In genomic region chr1:212752256-212752933, GRCh38 we compare ENCODE assay signal across 9 cellular contexts. TPM values are rescaled to one million over a fixed set of nuclear protein-coding genes. Genes with fewer than 3 reads are reported as not detected.
DNase-seq lines count a peak whose midpoint lies in the region; ATAC-seq and FAIRE-seq lines count a peak whose summit lies in the region.
"Had no signal": no experiment of that assay in that cellular context is flagged by ENCODE, and none has a peak within 500 bp of the region (broad histone marks: within the 10 kb centered on the region; RNA-seq: fewer than 3 reads in every experiment).

No MANE protein-coding gene starts in this region.

- no peaks in the 10 kb centered on the region for H3K27me3 Mint-ChIP-seq in activated naive CD8-positive, alpha-beta T cell treated with anti-CD3 and anti-CD28 coated beads, Interleukin-2, amount 10 ng/mL, durations not matched to agents 7 days and 5 days

- DNase-seq in activated naive CD8-positive, alpha-beta T cell treated with anti-CD3 and anti-CD28 coated beads, Interleukin-2, amount 10 ng/mL, durations not matched to agents 7 days and 5 days, result no peak
- no peak for DNase-seq in nucleus accumbens (lab: John Stamatoyannopoulos, UW)
- no peak for DNase-seq in RCC 7860 (ENCODE audit: low spot score)
- no peak for DNase-seq in ACHN
- no peak for DNase-seq in epidermal melanocyte (ENCODE audit: insufficient read length, low spot score)
- DNase-seq: erythroblast had no signal

- H3K9me3 ChIP-seq in BLaER1 treated with 17β-estradiol and CSF1 and Interleukin-3, amounts not matched to agents 10 nM and 100 nM (replicated peaks in 1 of 11), result no peaks in the 10 kb centered on the region
- H3K9me3 ChIP-seq in mucosa of rectum (ENCODE audit: control insufficient read depth in 2 of 2, low read length in 2 of 2), result no peaks in the 10 kb centered on the region

- no peak for FAIRE-seq in RCC 7860 (lab: Jason Lieb, UNC)

- peak overlapping the region in 9 of 11 experiments; percentile 8 to 63 (median 56); a peak in 15 of 22 replicates for H3K9ac ChIP-seq in BLaER1 treated with 17β-estradiol and CSF1 and Interleukin-3, amounts not matched to agents 10 nM and 100 nM
- no peak overlapping the region for H3K9ac ChIP-seq in mucosa of rectum (ENCODE audit: low read depth in 1 of 2, low read length in 2 of 2)

- H3K4me3 ChIP-seq in BLaER1 treated with 17β-estradiol and CSF1 and Interleukin-3, amounts not matched to agents 10 nM and 100 nM, result peak overlapping the region in 7 of 10 experiments; percentile 14 to 60 (median 42); a peak in 10 of 20 replicates
- no peak overlapping the region for H3K4me3 ChIP-seq in mucosa of rectum (ENCODE audit: low read length in 2 of 2)

- peak overlapping the region; percentile 17 to 97 (median 89); a peak in 20 of 22 replicates for H3K4me2 ChIP-seq in BLaER1 treated with 17β-estradiol and CSF1 and Interleukin-3, amounts not matched to agents 10 nM and 100 nM

- no peaks in the 10 kb centered on the region for H3K9me3 Mint-ChIP-seq in activated naive CD8-positive, alpha-beta T cell treated with anti-CD3 and anti-CD28 coated beads, Interleukin-2, amount 10 ng/mL, durations not matched to agents 7 days and 5 days

- peak overlapping the region in 9 of 11 experiments; percentile 32 to 75 (median 68); a peak in 17 of 22 replicates for H3K27ac ChIP-seq in BLaER1 treated with 17β-estradiol and CSF1 and Interleukin-3, amounts not matched to agents 10 nM and 100 nM
- peak overlapping the region; percentile 4 to 21 for H3K27ac ChIP-seq in mucosa of rectum (ENCODE audit: low read depth in 2 of 2, low read length in 2 of 2)

- H4K20me1 ChIP-seq in BLaER1 treated with 17β-estradiol and CSF1 and Interleukin-3, amounts not matched to agents 10 nM and 100 nM, result no peaks in the 10 kb centered on the region; a peak in 1 of 22 replicates

- peak overlapping the region; percentile 78 for H3K27ac Mint-ChIP-seq in activated naive CD8-positive, alpha-beta T cell treated with anti-CD3 and anti-CD28 coated beads, Interleukin-2, amount 10 ng/mL, durations not matched to agents 7 days and 5 days

- in situ Hi-C loops in ACHN (cut with HindIII; ENCODE audit: low pct_ligation_motif_present, low pct_unique_long_range_greater_than_20kb, low sequenced_read_pairs), result no loop called here

- H3K4me1 ChIP-seq in BLaER1 treated with 17β-estradiol and CSF1 and Interleukin-3, amounts not matched to agents 10 nM and 100 nM, result peaks cover 22 to 61% (median 50%) of the 10 kb centered on the region in 10 experiments
- H3K4me1 ChIP-seq in mucosa of rectum (ENCODE audit: control insufficient read depth in 2 of 2, insufficient read depth in 2 of 2, low read length in 2 of 2), result no peaks in the 10 kb centered on the region

- POLR2A ChIA-PET in activated naive CD8-positive, alpha-beta T cell treated with anti-CD3 and anti-CD28 coated beads, Interleukin-2, amount 10 ng/mL, durations not matched to agents 7 days and 5 days (lab: Charles Lee), result no interaction called here

- no peaks in the 10 kb centered on the region for H3K27me3 ChIP-seq in BLaER1 treated with 17β-estradiol and CSF1 and Interleukin-3, amounts not matched to agents 10 nM and 100 nM
- H3K27me3 ChIP-seq in mucosa of rectum (ENCODE audit: control insufficient read depth in 2 of 2, insufficient read depth in 2 of 2, low read length in 2 of 2), result no peaks in the 10 kb centered on the region

- peak overlapping the region; percentile 67 for H3K4me3 Mint-ChIP-seq in activated naive CD8-positive, alpha-beta T cell treated with anti-CD3 and anti-CD28 coated beads, Interleukin-2, amount 10 ng/mL, durations not matched to agents 7 days and 5 days

- ATAC-seq in HG02759 (IDR thresholded peaks at IDR 0.05; ENCODE audit: unreplicated experiment), result peak; percentile 28
- no peak for ATAC-seq in activated naive CD8-positive, alpha-beta T cell treated with anti-CD3 and anti-CD28 coated beads, Interleukin-2, amount 10 ng/mL, durations not matched to agents 7 days and 5 days (ENCODE audit: low read depth)

- peaks cover 4 to 22% (median 13%) of the 10 kb centered on the region in 11 experiments; a peak in 17 of 22 replicates for H3K36me3 ChIP-seq in BLaER1 treated with 17β-estradiol and CSF1 and Interleukin-3, amounts not matched to agents 10 nM and 100 nM
- no peaks in the 10 kb centered on the region for H3K36me3 ChIP-seq in mucosa of rectum (ENCODE audit: control insufficient read depth in 2 of 2, insufficient read depth in 2 of 2, low read length in 2 of 2)

- peaks cover 7% of the 10 kb centered on the region for H3K36me3 Mint-ChIP-seq in activated naive CD8-positive, alpha-beta T cell treated with anti-CD3 and anti-CD28 coated beads, Interleukin-2, amount 10 ng/mL, durations not matched to agents 7 days and 5 days

- H3K4me1 Mint-ChIP-seq in activated naive CD8-positive, alpha-beta T cell treated with anti-CD3 and anti-CD28 coated beads, Interleukin-2, amount 10 ng/mL, durations not matched to agents 7 days and 5 days, result peaks cover 41% of the 10 kb centered on the region

RNA-seq across cellular contexts. Expression of gene NSL1, which starts 39.2 kb away (rescaled TPM):
- 10 to 100 TPM; 38.1 to 38.2 TPM for total RNA-seq in activated naive CD8-positive, alpha-beta T cell treated with anti-CD3 and anti-CD28 coated beads, Interleukin-2, amount 10 ng/mL, durations not matched to agents 7 days and 5 days

RNA-seq across cellular contexts. Expression of gene TATDN3, which starts 39.3 kb away (rescaled TPM):
- total RNA-seq in activated naive CD8-positive, alpha-beta T cell treated with anti-CD3 and anti-CD28 coated beads, Interleukin-2, amount 10 ng/mL, durations not matched to agents 7 days and 5 days, result 10 to 100 TPM; 13.9 to 18.6 TPM

RNA-seq across cellular contexts. Expression of gene BATF3, which starts 52.8 kb away (rescaled TPM):
- 10 to 100 TPM in 1 of 2 experiments, 1 to 10 TPM in 1; 9.8 to 13.2 TPM for total RNA-seq in activated naive CD8-positive, alpha-beta T cell treated with anti-CD3 and anti-CD28 coated beads, Interleukin-2, amount 10 ng/mL, durations not matched to agents 7 days and 5 days

Comparison
In these comparisons a context has a peak if more than half of its experiments do, and no peak if none do; other contexts are left out.
1. H3K4me3 ChIP-seq: peak in BLaER1 treated with 17β-estradiol and CSF1 and Interleukin-3, amounts not matched to agents 10 nM and 100 nM (7 of 10); none in mucosa of rectum (0 of 2).
2. H3K9ac ChIP-seq: peak in BLaER1 treated with 17β-estradiol and CSF1 and Interleukin-3, amounts not matched to agents 10 nM and 100 nM (9 of 11); none in mucosa of rectum (0 of 2).